8 cellular contexts compared by ENCODE assay signal in genomic region chr15:55267401-55268053, GRCh38. TPM values are rescaled to one million over a fixed set of nuclear protein-coding genes. Genes with fewer than 3 reads are reported as not detected.
A peak's percentile ranks its signal among the peaks of the same experiment; 100 is the strongest.
DNase-seq lines count a peak whose midpoint lies in the region; ATAC-seq, FAIRE-seq and TF ChIP-seq lines count a peak whose summit lies in the region.

No MANE protein-coding gene starts in this region.

- POLR2A ChIA-PET in MCF 10A (lab: Yijun Ruan, JAX) = interaction anchor here (0.7 to 1.5 kb wide), 2 partner anchors 10 to 12 kb away, joined by 3 to 7 read pairs; no protein-coding TSS in a partner anchor

- DNase-seq in T-helper 22 cell (ENCODE audit: low read depth) (peak; percentile 72), pancreas (peak in 1 of 6 donors; percentile 45), MCF 10A (ENCODE audit: unreplicated experiment) (no peak), SW480 (ENCODE audit: low spot score) (no peak), D721Med (ENCODE audit: insufficient read length, low spot score) (no peak)
- peak; percentile 82 for DNase-seq in central memory CD4-positive, alpha-beta T cell

- WGBS in pancreas, 2 donors = 82 to 86% methylated on average over 10 of the region's 10 CpGs

- no peak overlapping the region for H3K4me3 Mint-ChIP-seq in MCF 10A (ENCODE audit: unreplicated experiment)

- no peaks in the 10 kb centered on the region for H3K9me3 Mint-ChIP-seq in MCF 10A (ENCODE audit: unreplicated experiment)

- peak overlapping the region in 1 of 4 donors; percentile 17 for H3K27ac ChIP-seq in pancreas

- H3K36me3 ChIP-seq in pancreas = no peaks in the 10 kb centered on the region

- H3K4me1 Mint-ChIP-seq in MCF 10A (ENCODE audit: insufficient read depth, unreplicated experiment) = peaks cover 6% of the 10 kb centered on the region

- H3K4me1 ChIP-seq in pancreas = peaks cover 0 to 9% (median 4%) of the 10 kb centered on the region in 3 donors

- FAIRE-seq in pancreas (lab: Jason Lieb, UNC) = no peak
- FAIRE-seq in D721Med (lab: Jason Lieb, UNC) = no peak

- no peaks in the 10 kb centered on the region for H3K27me3 Mint-ChIP-seq in MCF 10A (ENCODE audit: insufficient read depth, unreplicated experiment)

- peaks cover 6% of the 10 kb centered on the region for H3K36me3 Mint-ChIP-seq in MCF 10A (ENCODE audit: insufficient read depth, unreplicated experiment)

- intact Hi-C loops in pancreas (cut with DNase I) = no loop called here
- intact Hi-C loops in MCF 10A (cut with micrococcal nuclease) = no loop called here

- H3K27ac Mint-ChIP-seq in MCF 10A (ENCODE audit: low read depth, unreplicated experiment) = no peak overlapping the region

- BruUV-seq in MCF 10A (replicated peaks; lab: Mats Ljungman, UMichigan) = no TSS peak

- H3K27me3 ChIP-seq in pancreas = no peaks in the 10 kb centered on the region

- H3K4me3 ChIP-seq in pancreas = no peak overlapping the region

- H3K9me3 ChIP-seq in pancreas = no peaks in the 10 kb centered on the region

- TF ChIP-seq CTCF in pancreas (IDR thresholded peaks at IDR 0.05) = no peak
- TF ChIP-seq CTCF in MCF 10A (IDR thresholded peaks at IDR 0.05; ENCODE audit: unreplicated experiment) = no peak
- no peak for TF ChIP-seq CTCF in D721Med (IDR thresholded peaks at IDR 0.05; ENCODE audit: insufficient read depth, missing control alignments)

- CTCF ChIA-PET in MCF 10A (lab: Yijun Ruan, JAX) = interaction anchor here (0.9 to 1.1 kb wide), 2 partner anchors 16 to 23 kb away, joined by 4 read pairs; no protein-coding TSS in a partner anchor

- ATAC-seq in GM19328 (IDR thresholded peaks at IDR 0.05; ENCODE audit: unreplicated experiment) (peak; percentile 89), HG03159 (IDR thresholded peaks at IDR 0.05; ENCODE audit: unreplicated experiment) (peak; percentile 91), pancreas (peak in 3 of 4 donors; percentile 56 to 82 (median 80))

RNA-seq across cellular contexts. Expression of gene RAB27A, which starts 22.1 kb away (rescaled TPM):
- total RNA-seq in pancreas = 10 to 100 TPM; 12.6 to 26.5 (median 17.2) TPM
- polyA plus RNA-seq in pancreas = 1 to 10 TPM; 6.4 to 8.2 TPM
- 36.0 and 43.6 TPM in 2 replicates for total RNA-seq in MCF 10A (2022)

RNA-seq across cellular contexts. Expression of gene PIGBOS1, which starts 51.4 kb away (rescaled TPM):
- 1 to 10 TPM; 3.3 to 8.0 (median 4.8) TPM for total RNA-seq in pancreas
- polyA plus RNA-seq in pancreas = 10 to 100 TPM; 12.1 to 14.5 TPM
- 13.9 and 16.1 TPM in 2 replicates for total RNA-seq in MCF 10A (2022)

RNA-seq across cellular contexts. Expression of gene PIGB, which starts 51.5 kb away (rescaled TPM):
- 1 to 10 TPM; 3.4 to 6.1 (median 5.0) TPM for total RNA-seq in pancreas
- 10 to 100 TPM in 1 of 2 donors, 1 to 10 TPM in 1; 8.5 to 13.1 TPM for polyA plus RNA-seq in pancreas
- total RNA-seq in MCF 10A (2022) = 16.2 and 22.2 TPM in 2 replicates

Comparison
In these comparisons a context has a peak if more than half of its experiments do, and no peak if none do; other contexts are left out.
1. DNase-seq: peak in T-helper 22 cell (single experiment) and central memory CD4-positive, alpha-beta T cell (single experiment); none in MCF 10A (single experiment), SW480 (single experiment) and D721Med (single experiment).
2. Peak in every context shown above with its lines, with median percentiles within 50 percentile points of each other: ATAC-seq.